In the genomic region with DNA sequence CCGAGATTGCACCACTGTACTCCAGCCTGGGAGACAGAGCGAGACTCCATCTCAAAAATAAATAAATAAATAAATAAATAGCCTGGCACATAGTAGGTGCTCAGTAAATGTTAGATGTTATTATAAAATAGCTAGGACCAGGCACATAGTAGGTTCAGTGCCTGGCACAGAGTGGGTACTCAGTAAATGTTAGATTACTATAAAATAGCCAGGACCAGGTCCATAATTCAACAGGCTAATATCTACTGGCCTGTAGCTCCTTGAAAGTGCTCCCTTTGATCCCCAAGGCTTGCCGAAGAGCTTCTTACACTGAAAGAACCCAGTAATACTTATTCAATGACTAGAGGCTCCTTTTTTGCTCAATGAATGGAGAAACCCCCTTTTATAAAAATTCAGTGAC, we compare ENCODE assay signal across 24 cellular contexts.
"Had no signal": no experiment of that assay in that cellular context is flagged by ENCODE, and none has a peak within 500 bp of the region (broad histone marks: within the 10 kb centered on the region; RNA-seq: fewer than 3 reads in every experiment).

No MANE protein-coding gene starts in this region.

- H3K27me3 Mint-ChIP-seq: naive B cell; stimulated activated naive CD8-positive, alpha-beta T cell treated with anti-CD3 and anti-CD28 coated beads, Interleukin-15, amount 100 ng/mL, for 72 hours had no signal

- H3K27ac ChIP-seq: hepatocyte, left ventricle myocardium inferior, pancreas, prostate gland, sigmoid colon, spleen, thoracic aorta, tibial artery, upper lobe of right lung had no signal

- H3K36me3 Mint-ChIP-seq: mesothelial cell of epicardium; naive B cell; natural killer cell; stimulated activated effector memory CD8-positive, alpha-beta T cell treated with anti-CD3 and anti-CD28 coated beads, Interleukin-12 subunit alpha, Interleukin-12 subunit beta, amount 100 ng/mL, for 72 hours had no signal

- H3K27me3 ChIP-seq: hepatocyte, pancreas, sigmoid colon, spleen, tibial artery, upper lobe of right lung had no signal

- H3K79me2 ChIP-seq: hepatocyte had no signal

- H3K4me1 Mint-ChIP-seq: stimulated activated effector memory CD8-positive, alpha-beta T cell treated with anti-CD3 and anti-CD28 coated beads, Interleukin-12 subunit alpha, Interleukin-12 subunit beta, amount 100 ng/mL, for 72 hours had no signal

- DNase-seq: left ventricle myocardium inferior; naive B cell; natural killer cell; nucleus accumbens; pancreas; posterior cingulate gyrus; retina; right cardiac atrium; sigmoid colon; small intestine; spleen; stimulated activated CD4-positive, alpha-beta T cell treated with anti-CD3 and anti-CD28 coated beads, Interleukin-4, amount 100 ng/mL, for 24 hours; stimulated activated naive CD4-positive, alpha-beta T cell treated with Interleukin-2 at 50 U/mL for 16 hours; stimulated activated naive CD8-positive, alpha-beta T cell treated with anti-CD3 and anti-CD28 coated beads, Interleukin-15, amount 100 ng/mL, for 72 hours; substantia nigra; tibial artery; trophoblast cell; upper lobe of right lung had no signal

- H3K27ac Mint-ChIP-seq: mesothelial cell of epicardium; natural killer cell; stimulated activated effector memory CD8-positive, alpha-beta T cell treated with anti-CD3 and anti-CD28 coated beads, Interleukin-12 subunit alpha, Interleukin-12 subunit beta, amount 100 ng/mL, for 72 hours had no signal

- H3K4me2 ChIP-seq: hepatocyte had no signal

- ATAC-seq: natural killer cell; pancreas; right cardiac atrium; stimulated activated effector memory CD8-positive, alpha-beta T cell treated with anti-CD3 and anti-CD28 coated beads, Interleukin-12 subunit alpha, Interleukin-12 subunit beta, amount 100 ng/mL, for 72 hours; stimulated activated naive CD8-positive, alpha-beta T cell treated with anti-CD3 and anti-CD28 coated beads, Interleukin-15, amount 100 ng/mL, for 72 hours; upper lobe of right lung had no signal

- H3K36me3 ChIP-seq: left ventricle myocardium inferior, pancreas, prostate gland, sigmoid colon, spleen, thoracic aorta, tibial artery, upper lobe of right lung had no signal

- H3K4me3 Mint-ChIP-seq: mesothelial cell of epicardium; naive B cell; natural killer cell; stimulated activated effector memory CD8-positive, alpha-beta T cell treated with anti-CD3 and anti-CD28 coated beads, Interleukin-12 subunit alpha, Interleukin-12 subunit beta, amount 100 ng/mL, for 72 hours; stimulated activated naive CD8-positive, alpha-beta T cell treated with anti-CD3 and anti-CD28 coated beads, Interleukin-15, amount 100 ng/mL, for 72 hours had no signal

- H3K4me1 ChIP-seq: left ventricle myocardium inferior, pancreas, prostate gland, spleen, upper lobe of right lung had no signal

- H2AFZ ChIP-seq: hepatocyte had no signal

- H3K4me3 ChIP-seq: hepatocyte, left ventricle myocardium inferior, lung, pancreas, prostate gland, sigmoid colon, spleen, thoracic aorta, tibial artery, upper lobe of right lung had no signal

- H3K9me3 ChIP-seq: left ventricle myocardium inferior, pancreas, prostate gland, sigmoid colon, spleen, thoracic aorta, tibial artery, upper lobe of right lung had no signal

- H3K9me3 Mint-ChIP-seq: mesothelial cell of epicardium; naive B cell; natural killer cell; stimulated activated effector memory CD8-positive, alpha-beta T cell treated with anti-CD3 and anti-CD28 coated beads, Interleukin-12 subunit alpha, Interleukin-12 subunit beta, amount 100 ng/mL, for 72 hours; stimulated activated naive CD8-positive, alpha-beta T cell treated with anti-CD3 and anti-CD28 coated beads, Interleukin-15, amount 100 ng/mL, for 72 hours had no signal
